1 cellular context compared by ENCODE assay signal in the genomic region with DNA sequence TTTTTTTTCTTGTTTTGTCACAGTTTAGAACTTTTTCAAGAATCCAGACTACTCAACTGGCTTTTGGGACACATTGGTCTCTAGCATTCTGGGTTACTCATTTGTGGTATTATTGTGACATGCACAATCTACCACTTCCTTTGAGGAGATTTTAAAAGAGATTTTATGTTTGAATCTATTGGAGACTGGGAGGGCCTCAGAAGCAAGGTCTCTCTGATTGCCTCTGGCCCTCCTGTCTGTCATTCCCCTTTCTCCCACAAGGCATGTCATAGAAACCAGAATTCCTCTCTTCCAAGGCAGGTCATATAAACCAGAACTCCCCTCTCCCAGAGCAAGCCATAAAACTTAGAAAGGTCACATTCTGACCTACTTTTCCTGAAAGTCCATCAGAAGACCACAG.
TF ChIP-seq lines count a peak whose summit lies in the region.

No MANE protein-coding gene starts in this region.

TF ChIP-seq in H1, 55 proteins besides CTCF, POLR2A, EP300 and RAD21:
- TF ChIP-seq HDAC2 (IDR thresholded peaks at IDR 0.05; ENCODE audit: borderline replicate concordance in 1 of 2, low read depth in 2 of 2, low read length in 2 of 2): no peak
- no peak for TF ChIP-seq NANOG (IDR thresholded peaks at IDR 0.05; ENCODE audit: insufficient read depth, low read depth, low read length, poor library complexity, severe bottlenecking)
- TF ChIP-seq RXRA (IDR thresholded peaks at IDR 0.05; ENCODE audit: insufficient read depth, low read depth, low read length): no peak
- no peak for TF ChIP-seq ASH2L (IDR thresholded peaks at IDR 0.05; ENCODE audit: low read length)
- no peak for TF ChIP-seq SP4 (IDR thresholded peaks at IDR 0.05; ENCODE audit: low read length)
- TF ChIP-seq SUZ12 (IDR thresholded peaks at IDR 0.05; ENCODE audit: low read length): no peak
- no peak for TF ChIP-seq GABPA (IDR thresholded peaks at IDR 0.05; ENCODE audit: borderline replicate concordance, insufficient read depth, low read length)
- no peak for TF ChIP-seq PHF8 (conservative IDR thresholded peaks at IDR 0.05; ENCODE audit: low read depth, low read length)
- no peak for TF ChIP-seq KDM4A (IDR thresholded peaks at IDR 0.05; ENCODE audit: low read depth, low read length, severe bottlenecking)
- TF ChIP-seq, protein P1, sequence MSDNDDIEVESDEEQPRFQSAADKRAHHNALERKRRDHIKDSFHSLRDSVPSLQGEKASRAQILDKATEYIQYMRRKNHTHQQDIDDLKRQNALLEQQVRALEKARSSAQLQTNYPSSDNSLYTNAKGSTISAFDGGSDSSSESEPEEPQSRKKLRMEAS (IDR thresholded peaks at IDR 0.05): no peak
- no peak for TF ChIP-seq GTF2F1 (IDR thresholded peaks at IDR 0.05; ENCODE audit: borderline replicate concordance, low read depth, low read length)
